ENCODE assay signal across 15 cellular contexts in the genomic region with DNA sequence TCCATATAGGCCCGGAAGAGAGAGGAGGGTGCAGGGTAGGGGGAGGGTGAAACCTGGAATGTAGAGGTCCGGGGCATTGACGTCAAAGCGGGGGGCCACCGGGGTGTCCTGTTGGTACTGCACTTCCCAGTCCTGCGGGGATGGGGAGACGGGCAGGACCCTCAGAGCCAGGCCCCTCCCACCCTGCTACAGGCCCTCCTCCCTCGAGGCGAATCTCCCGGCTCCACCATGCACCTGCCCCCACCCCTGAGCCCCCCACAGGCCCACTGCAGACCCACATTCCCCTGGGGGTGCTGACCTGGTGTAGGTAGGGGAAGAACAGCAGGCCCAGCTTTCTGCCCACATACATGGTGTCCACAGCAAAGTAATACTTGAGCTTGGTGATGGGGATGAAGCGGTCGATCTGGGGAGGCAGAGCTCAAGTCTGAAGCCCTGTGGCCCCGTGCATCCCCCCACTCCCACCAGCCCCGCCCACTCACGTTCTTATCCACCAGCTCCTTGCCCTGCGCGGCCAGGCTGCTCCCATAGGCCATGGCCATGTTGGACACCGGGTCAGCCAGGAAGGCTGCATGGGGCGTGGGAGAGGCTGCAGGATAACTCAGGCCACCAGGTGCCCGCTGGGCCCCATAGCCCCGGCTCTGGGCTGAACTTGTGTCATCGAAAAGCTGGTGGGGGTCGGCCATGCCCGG. TPM values are rescaled to one million over a fixed set of nuclear protein-coding genes. Genes with fewer than 3 reads are reported as not detected.
DNase-seq lines count a peak whose midpoint lies in the region; ATAC-seq and TF ChIP-seq lines count a peak whose summit lies in the region.
"Had no signal": no experiment of that assay in that cellular context is flagged by ENCODE, and none has a peak within 500 bp of the region (broad histone marks: within the 10 kb centered on the region; RNA-seq: fewer than 3 reads in every experiment).

No MANE protein-coding gene starts in this region.

- no peak overlapping the region for H2BK120ac ChIP-seq in neuronal stem cell (ENCODE audit: low read depth, low read length)

- H2BK5ac ChIP-seq in neuronal stem cell (ENCODE audit: low read length): no peak overlapping the region

- no peak overlapping the region for H3K4me3 ChIP-seq in neuronal stem cell (ENCODE audit: low read length in 2 of 2)
- H3K4me3 ChIP-seq: BLaER1 had no signal

- H2BK15ac ChIP-seq in neuronal stem cell (ENCODE audit: low read length): no peak overlapping the region

- H3K18ac ChIP-seq in neuronal stem cell (ENCODE audit: low read length): no peak overlapping the region

- H3K27ac Mint-ChIP-seq in stimulated activated naive CD8-positive, alpha-beta T cell treated with anti-CD3 and anti-CD28 coated beads, Interleukin-15, amount 100 ng/mL, for 72 hours: no peak overlapping the region
- H3K27ac Mint-ChIP-seq: CD8-positive, alpha-beta T cell had no signal

- peak; percentile 19 for ATAC-seq in stimulated activated naive CD8-positive, alpha-beta T cell treated with anti-CD3 and anti-CD28 coated beads, Interleukin-15, amount 100 ng/mL, for 72 hours
- no peak for ATAC-seq in stimulated activated naive CD8-positive, alpha-beta T cell treated with anti-CD3 and anti-CD28 coated beads, Interleukin-15, Interleukin-2, amounts not matched to agents 100 U/mL and 50 U/mL, for 24 hours
- ATAC-seq in GM19023 (IDR thresholded peaks at IDR 0.05; ENCODE audit: unreplicated experiment): no peak
- no peak for ATAC-seq in HG03108 (IDR thresholded peaks at IDR 0.05; ENCODE audit: unreplicated experiment)
- ATAC-seq: CD8-positive, alpha-beta T cell had no signal

- H4K91ac ChIP-seq in neuronal stem cell (ENCODE audit: low read depth, low read length, poor library complexity): peak overlapping the region; percentile 64

- no peak overlapping the region for H3K23ac ChIP-seq in neuronal stem cell (ENCODE audit: low read depth, low read length, poor library complexity)

- no peak overlapping the region for H2AFZ ChIP-seq in neuronal stem cell (ENCODE audit: low read length)

- no peak overlapping the region for H3K4me3 Mint-ChIP-seq in stimulated activated naive CD8-positive, alpha-beta T cell treated with anti-CD3 and anti-CD28 coated beads, Interleukin-15, amount 100 ng/mL, for 72 hours
- H3K4me3 Mint-ChIP-seq: CD8-positive, alpha-beta T cell had no signal

- H3K27ac ChIP-seq in RWPE1: peak overlapping the region; percentile 99
- H3K27ac ChIP-seq in neuronal stem cell (replicated peaks; ENCODE audit: low read length): no peak overlapping the region
- H3K27ac ChIP-seq: 22Rv1, BLaER1 had no signal

- no peak overlapping the region for H4K8ac ChIP-seq in neuronal stem cell (ENCODE audit: low read depth, low read length)

- H3K9me3 ChIP-seq in neuronal stem cell (replicated peaks in 1 of 2; ENCODE audit: control insufficient read depth in 2 of 2, insufficient read depth in 1 of 2, low read depth in 1 of 2, low read length in 2 of 2): no peaks in the 10 kb centered on the region
- H3K9me3 ChIP-seq: BLaER1 had no signal

- TF ChIP-seq CTCF in RWPE1 (conservative IDR thresholded peaks at IDR 0.05; ENCODE audit: low read depth): no peak

- no peak overlapping the region for H3K4me2 ChIP-seq in neuronal stem cell (ENCODE audit: insufficient read depth, low read length, poor library complexity, severe bottlenecking)
- H3K4me2 ChIP-seq: BLaER1 had no signal

- peaks cover 2% of the 10 kb centered on the region for H3K79me1 ChIP-seq in neuronal stem cell (ENCODE audit: low read depth, low read length)

- no peak overlapping the region for H2BK12ac ChIP-seq in neuronal stem cell (ENCODE audit: low read length)

- H3K14ac ChIP-seq in neuronal stem cell (ENCODE audit: low read length): no peak overlapping the region

- POLR2A ChIA-PET in RWPE1 (lab: Yijun Ruan, JAX; ENCODE audit: low non-redundant PET): interaction anchor here (0.6 kb wide), 1 partner anchor 43 kb away, joined by 3 read pairs; no protein-coding TSS in a partner anchor

- WGBS in neuronal stem cell (ENCODE audit: extremely low coverage in 2 of 2, insufficient read length in 2 of 2, insufficient replicate concordance in 1 of 2), 2 donors: no CpG with 5 or more reads among the region's 24 CpGs

- peak overlapping the region; percentile 44 for H3K9ac ChIP-seq in neuronal stem cell (ENCODE audit: low read depth, low read length, poor library complexity)
- H3K9ac ChIP-seq: BLaER1 had no signal

- H3K4me1 Mint-ChIP-seq in stimulated activated naive CD8-positive, alpha-beta T cell treated with anti-CD3 and anti-CD28 coated beads, Interleukin-15, amount 100 ng/mL, for 72 hours: peaks cover 24% of the 10 kb centered on the region

- no peaks in the 10 kb centered on the region for H3K27me3 Mint-ChIP-seq in stimulated activated naive CD8-positive, alpha-beta T cell treated with anti-CD3 and anti-CD28 coated beads, Interleukin-15, amount 100 ng/mL, for 72 hours

- no peak overlapping the region for H3K4ac ChIP-seq in neuronal stem cell (ENCODE audit: low read length)

- H3K27me3 ChIP-seq in neuronal stem cell (ENCODE audit: control insufficient read depth in 3 of 3, insufficient read depth in 3 of 3, low read depth in 1 of 3, low read length in 3 of 3): peaks cover 0 to 4% (median 0%) of the 10 kb centered on the region in 3 experiments
- H3K27me3 ChIP-seq: BLaER1 had no signal

- H3K9me3 Mint-ChIP-seq in stimulated activated naive CD8-positive, alpha-beta T cell treated with anti-CD3 and anti-CD28 coated beads, Interleukin-15, amount 100 ng/mL, for 72 hours: peaks cover 5% of the 10 kb centered on the region in 2 donors
- H3K9me3 Mint-ChIP-seq: CD8-positive, alpha-beta T cell had no signal

- peaks cover 15 to 23% of the 10 kb centered on the region in 2 donors for H3K36me3 ChIP-seq in neuronal stem cell (replicated peaks in 1 of 2; ENCODE audit: control insufficient read depth in 2 of 2, insufficient read depth in 2 of 2, low read length in 2 of 2)

- H2AK5ac ChIP-seq in neuronal stem cell (ENCODE audit: low read depth, low read length): peak overlapping the region; percentile 37

- H3K4me1 ChIP-seq in neuronal stem cell (ENCODE audit: control insufficient read depth in 2 of 2, insufficient read depth in 1 of 2, low read depth in 1 of 2, low read length in 2 of 2): peaks cover 0 to 16% of the 10 kb centered on the region in 2 donors

- CTCF ChIA-PET in RWPE1 (lab: Yijun Ruan, JAX): interaction anchor here (0.5 to 1.6 kb wide), 3 partner anchors 26 to 113 kb away, joined by 3 to 9 read pairs (median 4); no protein-coding TSS in a partner anchor

- DNase-seq in stimulated activated naive CD8-positive, alpha-beta T cell treated with anti-CD3 and anti-CD28 coated beads, Interleukin-15, amount 100 ng/mL, for 72 hours: no peak
- DNase-seq in stimulated activated naive CD8-positive, alpha-beta T cell treated with anti-CD3 and anti-CD28 coated beads, Interleukin-15, Interleukin-2, amounts not matched to agents 100 U/mL and 50 U/mL, for 24 hours: no peak
- DNase-seq in RWPE1 (ENCODE audit: low spot score): no peak
- DNase-seq in neuronal stem cell (ENCODE audit: low spot score): no peak
- no peak for DNase-seq in NCI-H526 treated with DMSO at 0.1 percent for 48 hours (lab: John Stamatoyannopoulos, UW)
- DNase-seq: CD8-positive, alpha-beta T cell; DMS153; DMS79; GDM1; GOT3; H7 had no signal

RNA-seq across cellular contexts. Expression of gene C19orf33, which starts 5.0 kb away (rescaled TPM):
- polyA plus RNA-seq in neuronal stem cell (2013, experiment 1 of 2): not detected
- not detected for polyA plus RNA-seq in neuronal stem cell (2013, experiment 2 of 2)

RNA-seq across cellular contexts. Expression of gene YIF1B, which starts 6.7 kb away (rescaled TPM):
- 67.9 TPM for polyA plus RNA-seq in neuronal stem cell (2013, experiment 1 of 2)
- polyA plus RNA-seq in neuronal stem cell (2013, experiment 2 of 2): 67.6 TPM

RNA-seq across cellular contexts. Expression of gene KCNK6, which starts 10.6 kb away (rescaled TPM):
- polyA plus RNA-seq in neuronal stem cell (2013, experiment 1 of 2): 0.49 TPM
- 0.43 TPM for polyA plus RNA-seq in neuronal stem cell (2013, experiment 2 of 2)

RNA-seq across cellular contexts. Expression of gene CATSPERG, which starts 26.6 kb away (rescaled TPM):
- polyA plus RNA-seq in neuronal stem cell (2013, experiment 1 of 2): 3.1 TPM
- polyA plus RNA-seq in neuronal stem cell (2013, experiment 2 of 2): 3.7 TPM

RNA-seq across cellular contexts. Expression of gene SPINT2, which starts 44.7 kb away (rescaled TPM):
- polyA plus RNA-seq in neuronal stem cell (2013, experiment 1 of 2): 42.1 TPM
- 42.3 TPM for polyA plus RNA-seq in neuronal stem cell (2013, experiment 2 of 2)
